10 cellular contexts compared by ENCODE assay signal in the genomic region with DNA sequence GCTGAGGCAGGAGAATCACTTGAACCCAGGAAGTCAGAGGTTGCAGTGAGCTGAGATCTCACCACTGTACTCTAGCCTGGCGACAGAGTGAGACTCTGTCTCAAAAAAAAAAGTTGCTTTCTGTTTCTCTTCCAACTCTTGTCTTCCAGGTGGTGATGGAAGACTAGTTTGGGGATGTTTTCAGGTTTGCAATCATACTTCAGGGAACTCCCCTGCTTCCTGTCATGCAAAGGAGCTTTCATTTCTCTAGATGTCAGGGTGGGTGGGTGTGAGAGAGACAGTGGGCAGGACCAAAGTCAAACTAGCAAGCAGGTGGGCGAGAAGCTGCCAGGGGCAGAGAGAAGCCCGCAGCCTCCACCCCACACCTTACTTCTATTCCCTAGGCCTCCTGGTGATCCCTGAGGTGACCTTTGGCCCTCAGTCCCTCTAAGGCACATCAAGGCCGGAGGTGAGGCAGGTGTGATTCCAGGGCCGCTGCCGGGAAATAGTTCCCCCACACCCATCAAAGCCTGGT. TPM values are rescaled to one million over a fixed set of nuclear protein-coding genes. Genes with fewer than 3 reads are reported as not detected.
A peak's percentile ranks its signal among the peaks of the same experiment; 100 is the strongest.
DNase-seq lines count a peak whose midpoint lies in the region; ATAC-seq and TF ChIP-seq lines count a peak whose summit lies in the region.
"Had no signal": no experiment of that assay in that cellular context is flagged by ENCODE, and none has a peak within 500 bp of the region (broad histone marks: within the 10 kb centered on the region; RNA-seq: fewer than 3 reads in every experiment).

No MANE protein-coding gene starts in this region.

- no peak overlapping the region for H2BK12ac ChIP-seq in H9 (ENCODE audit: insufficient read length, low read depth, low read length)

- H3K4ac ChIP-seq in H9 (ENCODE audit: low read depth, low read length), result no peak overlapping the region

- no peak for TF ChIP-seq POLR2A in gastroesophageal sphincter (IDR thresholded peaks at IDR 0.05)

- peaks cover 13% of the 10 kb centered on the region for H3K27me3 ChIP-seq in upper lobe of right lung
- peaks cover 32% of the 10 kb centered on the region for H3K27me3 ChIP-seq in gastroesophageal sphincter
- no peaks in the 10 kb centered on the region for H3K27me3 ChIP-seq in H9 (ENCODE audit: insufficient read depth, low read length)

- H3K36me3 Mint-ChIP-seq in activated naive CD4-positive, alpha-beta T cell treated with anti-CD3 and anti-CD28 coated beads, Interleukin-2, amount 10 ng/mL, durations not matched to agents 7 days and 5 days, result peaks cover 2% of the 10 kb centered on the region
- no peaks in the 10 kb centered on the region for H3K36me3 Mint-ChIP-seq in H9 (ENCODE audit: insufficient read depth in 1 of 3, low read depth in 3 of 3)

- H3K18ac ChIP-seq in H9 (ENCODE audit: insufficient read length, low read depth, low read length), result no peak overlapping the region

- peak; percentile 74 for ATAC-seq in HG03135 (IDR thresholded peaks at IDR 0.05; ENCODE audit: unreplicated experiment)
- no peak for ATAC-seq in upper lobe of right lung
- ATAC-seq in gastroesophageal sphincter, result no peak
- ATAC-seq: A549 had no signal

- no peak overlapping the region for H4K8ac ChIP-seq in H9 (replicated peaks; ENCODE audit: insufficient read length, low read depth, low read length)

- no peak overlapping the region for H2BK20ac ChIP-seq in H9 (ENCODE audit: low read depth, low read length, poor library complexity, severe bottlenecking)

- no peaks in the 10 kb centered on the region for H3K9me3 ChIP-seq in upper lobe of right lung
- no peaks in the 10 kb centered on the region for H3K9me3 ChIP-seq in gastroesophageal sphincter
- no peaks in the 10 kb centered on the region for H3K9me3 ChIP-seq in H9 (ENCODE audit: control insufficient read depth, low read depth, low read length)
- H3K9me3 ChIP-seq: A549 had no signal

- TF ChIP-seq EP300 in gastroesophageal sphincter (IDR thresholded peaks at IDR 0.05), result no peak

- H3T11ph ChIP-seq in H9 (ENCODE audit: low read length), result no peak overlapping the region

- H3K4me3 Mint-ChIP-seq in activated naive CD4-positive, alpha-beta T cell treated with anti-CD3 and anti-CD28 coated beads, Interleukin-2, amount 10 ng/mL, durations not matched to agents 7 days and 5 days, result peak overlapping the region; percentile 62
- H3K4me3 Mint-ChIP-seq in H9, result no peak overlapping the region

- TF ChIP-seq CTCF in upper lobe of right lung (IDR thresholded peaks at IDR 0.05), result no peak
- TF ChIP-seq CTCF in gastroesophageal sphincter (IDR thresholded peaks at IDR 0.05), result no peak
- no peak for TF ChIP-seq CTCF in H9 (conservative IDR thresholded peaks at IDR 0.05)

- no peak overlapping the region for H3K14ac ChIP-seq in H9 (ENCODE audit: insufficient read depth, low read length)

- no peak overlapping the region for H3K23ac ChIP-seq in H9 (ENCODE audit: insufficient read length, low read depth, low read length)

- H3K27ac Mint-ChIP-seq in activated naive CD4-positive, alpha-beta T cell treated with anti-CD3 and anti-CD28 coated beads, Interleukin-2, amount 10 ng/mL, durations not matched to agents 7 days and 5 days, result peak overlapping the region; percentile 94
- H3K27ac Mint-ChIP-seq in H9, result no peak overlapping the region

- H3K4me2 ChIP-seq in H9 (ENCODE audit: insufficient read depth, insufficient read length, low read length), result no peak overlapping the region
- H3K4me2 ChIP-seq: A549, KMS-11 had no signal

- H3K27ac ChIP-seq in upper lobe of right lung (no peak overlapping the region), gastroesophageal sphincter (no peak overlapping the region), H9 (ENCODE audit: insufficient read length, low read depth, low read length) (no peak overlapping the region)
- H3K27ac ChIP-seq: A549, KMS-11 had no signal

- no peak overlapping the region for H2AFZ ChIP-seq in H9 (ENCODE audit: low read length)

- H3K79me2 ChIP-seq in H9 (ENCODE audit: insufficient read depth, low read length), result no peaks in the 10 kb centered on the region

- CTCF ChIA-PET in activated naive CD4-positive, alpha-beta T cell treated with anti-CD3 and anti-CD28 coated beads, Interleukin-2, amount 10 ng/mL, durations not matched to agents 7 days and 5 days (lab: Charles Lee), result interaction anchor here (0.6 to 1.5 kb wide), 4 partner anchors 21 to 628 kb away, joined by 3 to 4 read pairs (median 4); no protein-coding TSS in a partner anchor

- 74 to 80% methylated on average over 1 to 3 of the region's 6 CpGs for WGBS in gastroesophageal sphincter (ENCODE audit: low coverage in 1 of 2), 2 donors
- no CpG with 5 or more reads among the region's 6 CpGs for WGBS in H9 (ENCODE audit: extremely low coverage, insufficient read length, low lambda C conversion rate)

- no peak overlapping the region for H3K56ac ChIP-seq in H9 (ENCODE audit: insufficient read length, low read depth, low read length)

- H3K4me1 Mint-ChIP-seq in activated naive CD4-positive, alpha-beta T cell treated with anti-CD3 and anti-CD28 coated beads, Interleukin-2, amount 10 ng/mL, durations not matched to agents 7 days and 5 days, result peaks cover 68% of the 10 kb centered on the region
- peaks cover 15 to 18% of the 10 kb centered on the region in 2 experiments for H3K4me1 Mint-ChIP-seq in H9

- H3K27me3 Mint-ChIP-seq in activated naive CD4-positive, alpha-beta T cell treated with anti-CD3 and anti-CD28 coated beads, Interleukin-2, amount 10 ng/mL, durations not matched to agents 7 days and 5 days, result peaks cover 32% of the 10 kb centered on the region
- H3K27me3 Mint-ChIP-seq in H9 (ENCODE audit: low read depth), result peaks cover 7% of the 10 kb centered on the region

- H3K9ac ChIP-seq in H9 (ENCODE audit: extremely low read depth, insufficient read length, low read length), result no peak overlapping the region
- H3K9ac ChIP-seq: KMS-11 had no signal

- H3K36me3 ChIP-seq in upper lobe of right lung (no peaks in the 10 kb centered on the region), gastroesophageal sphincter (no peaks in the 10 kb centered on the region)

- no peak overlapping the region for H3K4me3 ChIP-seq in upper lobe of right lung
- no peak overlapping the region for H3K4me3 ChIP-seq in gastroesophageal sphincter
- H3K4me3 ChIP-seq: A549 had no signal

- H2BK15ac ChIP-seq in H9 (ENCODE audit: low read depth, low read length), result no peak overlapping the region

- no peaks in the 10 kb centered on the region for H3K23me2 ChIP-seq in H9 (ENCODE audit: insufficient read length, low read depth, low read length, poor library complexity, severe bottlenecking)

- no peak overlapping the region for H2BK5ac ChIP-seq in H9 (ENCODE audit: insufficient read length, low read length)

- intact Hi-C loops in upper lobe of right lung (cut with DNase I), result no loop called here

- H4K91ac ChIP-seq in H9 (ENCODE audit: insufficient read length, low read depth, low read length), result no peak overlapping the region

- H2BK120ac ChIP-seq in H9 (ENCODE audit: low read depth, low read length, poor library complexity, severe bottlenecking), result no peak overlapping the region

- peak; percentile 45 to 57 for DNase-seq in activated CD4-positive, alpha-beta T cell treated with anti-CD3 and anti-CD28 coated beads for 4 hours
- DNase-seq in activated CD4-positive, alpha-beta T cell treated with anti-CD3 and anti-CD28 coated beads for 1 hour, result no peak
- DNase-seq in activated naive CD4-positive, alpha-beta T cell treated with anti-CD3 and anti-CD28 coated beads, Interleukin-2, amount 10 ng/mL, durations not matched to agents 7 days and 5 days, result peak; percentile 69
- peak; percentile 30 for DNase-seq in upper lobe of right lung
- no peak for DNase-seq in NCI-H1417 (lab: John Stamatoyannopoulos, UW)
- DNase-seq in H9, result no peak

- H3K4me1 ChIP-seq in upper lobe of right lung, result no peaks in the 10 kb centered on the region
- peaks cover 0 to 2% (median 0%) of the 10 kb centered on the region in 3 donors for H3K4me1 ChIP-seq in gastroesophageal sphincter
- no peaks in the 10 kb centered on the region for H3K4me1 ChIP-seq in H9 (ENCODE audit: insufficient read depth, low read length)

- no peaks in the 10 kb centered on the region for H3K79me1 ChIP-seq in H9 (ENCODE audit: insufficient read depth, low read depth, low read length, poor library complexity, severe bottlenecking)

- no peak overlapping the region for H2AK5ac ChIP-seq in H9 (ENCODE audit: insufficient read length, low read length)

- no peak overlapping the region for H4K5ac ChIP-seq in H9 (ENCODE audit: insufficient read length, low read depth, low read length)

- no peaks in the 10 kb centered on the region for H4K20me1 ChIP-seq in H9 (ENCODE audit: control insufficient read depth, insufficient read depth, insufficient read length)

- H3K9me3 Mint-ChIP-seq in activated naive CD4-positive, alpha-beta T cell treated with anti-CD3 and anti-CD28 coated beads, Interleukin-2, amount 10 ng/mL, durations not matched to agents 7 days and 5 days, result no peaks in the 10 kb centered on the region
- no peaks in the 10 kb centered on the region for H3K9me3 Mint-ChIP-seq in H9

RNA-seq across cellular contexts. Expression of a gene that starts 25.7 kb away (rescaled TPM):
- total RNA-seq in upper lobe of right lung (0.55 TPM), gastroesophageal sphincter (1 to 10 TPM; 1.5 to 5.0 (median 2.9) TPM), H9 (2021) (40.2 and 42.1 TPM in 2 replicates)

Comparison
In these comparisons a context has a peak if more than half of its experiments do, and no peak if none do; other contexts are left out.
1. DNase-seq: peak in activated CD4-positive, alpha-beta T cell treated with anti-CD3 and anti-CD28 coated beads for 4 hours (2 of 2), activated naive CD4-positive, alpha-beta T cell treated with anti-CD3 and anti-CD28 coated beads, Interleukin-2, amount 10 ng/mL, durations not matched to agents 7 days and 5 days (single experiment) and upper lobe of right lung (single experiment); none in activated CD4-positive, alpha-beta T cell treated with anti-CD3 and anti-CD28 coated beads for 1 hour (single experiment), NCI-H1417 (0 of 3) and H9 (single experiment).